9 cellular contexts compared by ENCODE assay signal in genomic region chr9:113682297-113682771, GRCh38.
DNase-seq lines count a peak whose midpoint lies in the region; ATAC-seq and TF ChIP-seq lines count a peak whose summit lies in the region.
"Had no signal": no experiment of that assay in that cellular context is flagged by ENCODE, and none has a peak within 500 bp of the region (broad histone marks: within the 10 kb centered on the region; RNA-seq: fewer than 3 reads in every experiment).

No MANE protein-coding gene starts in this region.

- H3K4me3 Mint-ChIP-seq in Caco-2 (ENCODE audit: unreplicated experiment) (no peak overlapping the region), progenitor cell of endocrine pancreas (ENCODE audit: low read depth) (no peak overlapping the region)
- H3K4me3 Mint-ChIP-seq: T-helper 1 cell treated with Interleukin-12 subunit alpha and Interleukin-12 subunit beta and Interleukin-4 antibody, amounts not matched to agents 30 μg/mL and 1 μg/mL, for 36 hours had no signal

- H3K27me3 Mint-ChIP-seq in Caco-2 (ENCODE audit: insufficient read depth, unreplicated experiment) = peaks cover 29% of the 10 kb centered on the region
- H3K27me3 Mint-ChIP-seq in progenitor cell of endocrine pancreas = peaks cover 48% of the 10 kb centered on the region

- intact Hi-C loops in Caco-2 (cut with micrococcal nuclease; ENCODE audit: unreplicated experiment) = loop anchor here (5.0 to 10.0 kb wide), 2 partner anchors 125 to 192 kb away; partner anchors contain the start of gene ZNF618
- intact Hi-C loops in Panc1 (cut with micrococcal nuclease; ENCODE audit: unreplicated experiment) = loop anchor here (10.0 kb wide), 1 partner anchor 192 kb away; the partner anchor contains the start of gene ZNF618
- intact Hi-C loops in left cardiac atrium (cut with DNase I) = loop anchor here (5.0 kb wide), 1 partner anchor 350 kb away; no protein-coding TSS in a partner anchor

- BruUV-seq in Caco-2 (replicated peaks; lab: Mats Ljungman, UMichigan) = no TSS peak
- no TSS peak for BruUV-seq in Panc1 (replicated peaks; lab: Mats Ljungman, UMichigan)

- TF ChIP-seq CTCF in Caco-2 (IDR thresholded peaks at IDR 0.05; ENCODE audit: insufficient read depth in 1 of 2, low read depth in 1 of 2, low read length in 1 of 2, severe bottlenecking in 1 of 2, unreplicated experiment in 1 of 2) (peak; percentile 82 to 88), Panc1 (IDR thresholded peaks at IDR 0.05) (peak; percentile 87), progenitor cell of endocrine pancreas (IDR thresholded peaks at IDR 0.05; ENCODE audit: unreplicated experiment) (peak; percentile 94)

- H3K9me3 Mint-ChIP-seq in Caco-2 (ENCODE audit: unreplicated experiment) = no peaks in the 10 kb centered on the region
- H3K9me3 Mint-ChIP-seq in progenitor cell of endocrine pancreas (ENCODE audit: low read depth) = no peaks in the 10 kb centered on the region
- H3K9me3 Mint-ChIP-seq: T-helper 1 cell treated with Interleukin-12 subunit alpha and Interleukin-12 subunit beta and Interleukin-4 antibody, amounts not matched to agents 30 μg/mL and 1 μg/mL, for 36 hours had no signal

- H3K4me3 ChIP-seq in Caco-2 (ENCODE audit: low read depth, low read length) (no peak overlapping the region), Panc1 (ENCODE audit: low read depth in 2 of 2, low read length in 2 of 2) (peak overlapping the region in 1 of 2 experiments; percentile 16; a peak in 1 of 4 replicates)

- DNase-seq in Caco-2 = peak; percentile 75 to 82
- peak; percentile 70 for DNase-seq in HT1080 (ENCODE audit: low read depth)
- peak; percentile 67 for DNase-seq in Panc1 (ENCODE audit: low read depth, low spot score)
- peak; percentile 26 for DNase-seq in amniotic stem cell (lab: John Stamatoyannopoulos, UW)
- peak; percentile 73 for DNase-seq in left cardiac atrium
- DNase-seq in progenitor cell of endocrine pancreas (ENCODE audit: low spot score, unreplicated experiment) = peak; percentile 65

- ATAC-seq in Panc1 = peak; percentile 76
- ATAC-seq in left cardiac atrium = peak; percentile 43 to 63
- ATAC-seq in GM21423 (IDR thresholded peaks at IDR 0.05; ENCODE audit: unreplicated experiment) = no peak
- ATAC-seq in GM21381 (IDR thresholded peaks at IDR 0.05; ENCODE audit: unreplicated experiment) = no peak

- H3K27ac Mint-ChIP-seq in Caco-2 (ENCODE audit: unreplicated experiment) = no peak overlapping the region
- no peak overlapping the region for H3K27ac Mint-ChIP-seq in progenitor cell of endocrine pancreas
- H3K27ac Mint-ChIP-seq: T-helper 1 cell treated with Interleukin-12 subunit alpha and Interleukin-12 subunit beta and Interleukin-4 antibody, amounts not matched to agents 30 μg/mL and 1 μg/mL, for 36 hours had no signal

- H3K36me3 Mint-ChIP-seq in Caco-2 (ENCODE audit: insufficient read depth, unreplicated experiment) (no peaks in the 10 kb centered on the region), progenitor cell of endocrine pancreas (ENCODE audit: insufficient read depth) (no peaks in the 10 kb centered on the region)

- H3K4me1 Mint-ChIP-seq in Caco-2 (ENCODE audit: low read depth, unreplicated experiment) (no peaks in the 10 kb centered on the region), progenitor cell of endocrine pancreas (ENCODE audit: low read depth) (peaks cover 4% of the 10 kb centered on the region)

- CTCF ChIA-PET in Caco-2 (lab: Charles Lee) = interaction anchor here (1.3 to 1.5 kb wide), 2 partner anchors 10 to 49 kb away, joined by 3 read pairs; no protein-coding TSS in a partner anchor
- CTCF ChIA-PET in Panc1 (lab: Charles Lee) = interaction anchor here (0.5 kb wide), 1 partner anchor 195 kb away, joined by 3 read pairs; no protein-coding TSS in a partner anchor

- in situ Hi-C loops in Panc1 (cut with HindIII; ENCODE audit: low pct_unique_long_range_greater_than_20kb, low sequenced_read_pairs) = no loop called here

- H3K9me3 ChIP-seq in Caco-2 (no peaks in the 10 kb centered on the region), Panc1 (ENCODE audit: control insufficient read depth, insufficient read depth, low read depth, low read length) (no peaks in the 10 kb centered on the region)

- POLR2A ChIA-PET in Caco-2 (lab: Charles Lee) = no interaction called here
- POLR2A ChIA-PET in Panc1 (lab: Charles Lee) = no interaction called here

- H3K36me3 ChIP-seq in Caco-2 (ENCODE audit: control insufficient read depth, insufficient read depth, low read length) (no peaks in the 10 kb centered on the region), Panc1 (ENCODE audit: control insufficient read depth, insufficient read depth, low read length) (no peaks in the 10 kb centered on the region)

- H3K27ac ChIP-seq in Panc1 (ENCODE audit: low read length) = no peak overlapping the region

- H3K4me1 ChIP-seq in Caco-2 (no peaks in the 10 kb centered on the region), Panc1 (ENCODE audit: control insufficient read depth, insufficient read depth, low read length) (no peaks in the 10 kb centered on the region)

- H3K27me3 ChIP-seq in Caco-2 (replicated peaks; ENCODE audit: control insufficient read depth, insufficient read depth, low read length) = no peaks in the 10 kb centered on the region; the same call in 1 of the 2 replicates
- peaks cover 4% of the 10 kb centered on the region for H3K27me3 ChIP-seq in Panc1 (ENCODE audit: control insufficient read depth, insufficient read depth, low read length)

Comparison
In these comparisons a context has a peak if more than half of its experiments do, and no peak if none do; other contexts are left out.
1. DNase-seq: peak in every context shown above with its lines; median percentile 78 in Caco-2; 73 in left cardiac atrium; 70 in HT1080; 67 in Panc1; 65 in progenitor cell of endocrine pancreas; 26 in amniotic stem cell.
2. ATAC-seq: peak in Panc1 (single experiment) and left cardiac atrium (2 of 2); none in GM21423 (single experiment) and GM21381 (single experiment).
3. Peak in every context shown above with its lines, with median percentiles within 50 percentile points of each other: CTCF ChIP-seq.